In the genomic region with DNA sequence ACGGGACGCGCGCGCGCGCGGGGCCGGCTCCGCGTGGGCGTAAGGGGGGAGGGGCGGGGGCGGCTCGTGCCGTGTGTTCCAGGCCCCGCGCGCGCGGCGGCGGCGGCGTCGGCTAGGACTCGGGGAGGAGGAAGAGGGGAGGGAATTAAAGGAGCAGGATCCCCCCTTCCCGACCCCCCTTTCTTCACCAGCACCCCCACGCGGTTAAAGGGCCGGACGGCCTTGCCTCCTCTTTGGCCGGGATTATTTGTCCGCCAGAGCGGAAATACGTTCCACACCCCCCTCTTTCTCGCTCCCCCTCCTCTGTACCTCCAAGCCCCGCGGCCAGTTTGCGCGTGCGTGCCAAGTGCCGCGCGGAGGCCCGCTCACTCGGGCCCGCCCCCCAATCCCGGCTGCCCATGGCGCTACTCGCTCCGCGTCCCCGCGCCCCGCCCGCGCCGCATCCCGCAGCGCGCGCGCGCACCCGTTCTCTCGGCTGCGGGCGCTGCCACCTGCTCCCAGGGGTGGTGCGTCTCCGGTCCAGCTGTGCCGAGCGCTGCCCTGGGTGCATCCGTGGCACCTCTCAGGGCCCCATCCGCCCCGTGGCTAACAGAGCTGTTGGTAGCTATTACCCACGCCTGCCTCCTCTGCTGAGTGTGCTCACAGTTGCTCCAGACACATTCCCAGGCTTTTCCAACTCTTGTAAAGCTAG, we compare ENCODE assay signal across 8 cellular contexts. TPM values are rescaled to one million over a fixed set of nuclear protein-coding genes. Genes with fewer than 3 reads are reported as not detected.
DNase-seq lines count a peak whose midpoint lies in the region; ATAC-seq, FAIRE-seq and TF ChIP-seq lines count a peak whose summit lies in the region.

Gene ZBTB12, minus strand, starts transcription at position 134 of the 691 bp plus-strand sequence. CDS start 781 bp downstream, outside the sequence.

- ATAC-seq in HG03175 (IDR thresholded peaks at IDR 0.05; ENCODE audit: unreplicated experiment) (peak; percentile 45), GM21717 (IDR thresholded peaks at IDR 0.05; ENCODE audit: unreplicated experiment) (no peak)

- dilution Hi-C loops in keratinocyte (cut with MboI; ENCODE audit: extremely low pct_ligation_motif_present, low sequenced_read_pairs) = no loop called here

- H3K4me1 ChIP-seq in keratinocyte (ENCODE audit: control insufficient read depth, extremely low read depth, insufficient read depth, low read length) = peaks cover 10% of the 10 kb centered on the region

- H3K27me3 ChIP-seq in keratinocyte (ENCODE audit: control insufficient read depth, extremely low read depth, insufficient read depth, low read length) = no peaks in the 10 kb centered on the region

- H3K4me2 ChIP-seq in keratinocyte (ENCODE audit: control insufficient read depth, extremely low read depth, insufficient read depth, low read depth, low read length) = peak within 1 kb of the TSS; percentile 85

- peak within 1 kb of the TSS; percentile 75 for H2AFZ ChIP-seq in keratinocyte (ENCODE audit: control insufficient read depth, low read length)

- H3K9me3 ChIP-seq in keratinocyte (ENCODE audit: control insufficient read depth, low read depth, low read length) = no peaks in the 10 kb centered on the region

- no peak for TF ChIP-seq CTCF in GM12865 (IDR thresholded peaks at IDR 0.05; ENCODE audit: insufficient read depth, low read depth, low read length, missing control alignments)
- no peak for TF ChIP-seq CTCF in keratinocyte (optimal IDR thresholded peaks at IDR 0.05 in 1 of 3, IDR thresholded peaks at IDR 0.05 in 1 of 3, conservative IDR thresholded peaks at IDR 0.05 in 1 of 3; ENCODE audit: extremely low read depth in 1 of 3, insufficient read depth in 2 of 3, low read length in 3 of 3)

- DNase-seq in GM12865 (ENCODE audit: low read depth) (peak; percentile 96), NCI-H446 treated with DMSO at 0.1 percent for 48 hours (lab: John Stamatoyannopoulos, UW) (peak; percentile 81), cerebellar cortex (ENCODE audit: low spot score) (peak; percentile 97), keratinocyte (ENCODE audit: low read depth, low spot score) (no peak)
- DNase-seq in activated CD4-positive, alpha-beta T cell treated with anti-CD3 and anti-CD28 coated beads for 1 hour = peak; percentile 76
- peak; percentile 79 to 81 for DNase-seq in stimulated activated CD4-positive, alpha-beta T cell treated with anti-CD3 and anti-CD28 coated beads, Interleukin-12 subunit alpha, Interleukin-12 subunit beta, amount 100 ng/mL, for 24 hours (ENCODE audit: low read depth in 2 of 2)

- peaks cover 0 to 1% of the 10 kb centered on the region in 2 experiments for H3K36me3 ChIP-seq in keratinocyte (ENCODE audit: control insufficient read depth in 2 of 2, extremely low read depth in 1 of 2, insufficient read depth in 2 of 2, low read length in 2 of 2)

- H3K27ac ChIP-seq in keratinocyte (ENCODE audit: control insufficient read depth, insufficient read depth, low read length) = peak within 1 kb of the TSS; percentile 31

- H3K4me3 ChIP-seq in GM12865 (ENCODE audit: low read depth, low read length) (peak within 1 kb of the TSS; percentile 62), keratinocyte (ENCODE audit: control insufficient read depth in 2 of 3, extremely low read depth in 1 of 3, insufficient read depth in 2 of 3, low read depth in 1 of 3, low read length in 3 of 3) (peak within 1 kb of the TSS; percentile 57 to 78 (median 71))

- H3K9ac ChIP-seq in keratinocyte (ENCODE audit: control insufficient read depth, extremely low read depth, insufficient read depth, low read length) = peak within 1 kb of the TSS; percentile 63

- H3K79me2 ChIP-seq in keratinocyte (ENCODE audit: control insufficient read depth, insufficient read depth, low read length) = no peaks in the 10 kb centered on the region

- no peaks in the 10 kb centered on the region for H4K20me1 ChIP-seq in keratinocyte (ENCODE audit: control insufficient read depth, extremely low read depth, insufficient read depth, low read length)

- no peak for FAIRE-seq in keratinocyte (lab: Jason Lieb, UNC)

- no peaks in the 10 kb centered on the region for H3K9me1 ChIP-seq in keratinocyte (ENCODE audit: control insufficient read depth, extremely low read depth, insufficient read depth, low read length)

RNA-seq across cellular contexts. Expression of gene ZBTB12, which starts in this region (rescaled TPM):
- polyA plus RNA-seq in keratinocyte = 0.55 to 0.64 TPM (median 0.63 TPM) in 3 replicates
- 0.14 TPM for polyA plus RNA-seq in keratinocyte (2011; ENCODE audit: low read depth)
- polyA plus RNA-seq in keratinocyte (2011; cell fraction: cytosol; rRNA removed) = 0.56 and 0.77 TPM in 2 replicates
- polyA plus RNA-seq in keratinocyte (2011; cell fraction: nucleus; rRNA removed) = 0.42 and 1.1 TPM in 2 replicates
- polyA plus RNA-seq in keratinocyte (2012; ENCODE audit: low replicate concordance) = 0.38 and 2.2 TPM in 2 replicates
- polyA minus RNA-seq in keratinocyte = 0.73 to 2.1 TPM (median 0.96 TPM) in 3 replicates
- polyA minus RNA-seq in keratinocyte (2011; cell fraction: cytosol; rRNA and poly(A)+ RNA removed) = 2.1 TPM
- 0.39 and 0.74 TPM in 2 replicates for polyA minus RNA-seq in keratinocyte (2011; cell fraction: nucleus; rRNA and poly(A)+ RNA removed)
